In the genomic region with DNA sequence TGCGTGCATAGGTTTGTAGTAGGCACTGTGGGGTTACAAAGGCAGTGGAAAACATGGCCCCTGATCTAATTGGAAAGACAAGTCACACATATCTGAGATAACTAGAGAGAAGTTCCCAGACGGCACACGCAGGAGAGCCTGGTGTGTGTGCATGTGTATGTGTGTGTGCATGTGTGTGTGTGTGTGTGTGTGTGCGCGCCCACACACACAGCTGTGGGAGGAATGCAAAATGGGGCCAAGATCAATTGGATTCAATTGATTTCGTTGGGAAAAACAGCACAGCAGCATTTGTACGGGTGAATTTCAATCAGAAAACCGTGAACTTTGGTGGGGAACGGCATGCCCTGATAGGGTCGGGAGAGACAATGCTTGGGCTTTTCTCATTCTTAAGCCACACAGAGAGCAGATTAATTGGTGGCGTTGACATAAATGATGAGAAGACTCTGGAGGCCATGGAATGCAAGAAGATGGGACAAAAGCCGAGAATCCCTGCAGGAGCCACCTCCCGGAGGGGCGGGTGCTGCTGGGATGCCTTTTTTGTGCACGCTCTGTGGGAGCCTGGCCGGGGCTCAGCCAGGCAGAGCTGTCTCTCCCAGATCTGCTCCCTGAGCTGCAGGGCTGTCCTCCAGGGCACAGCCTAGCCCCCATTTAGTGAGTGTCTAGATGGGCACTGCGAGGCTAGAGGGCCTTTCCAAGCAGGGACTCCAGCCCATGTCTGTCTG, we compare ENCODE assay signal across 21 cellular contexts.
"Had no signal": no experiment of that assay in that cellular context is flagged by ENCODE, and none has a peak within 500 bp of the region (broad histone marks: within the 10 kb centered on the region; RNA-seq: fewer than 3 reads in every experiment).

No MANE protein-coding gene starts in this region.

- H3K4me1 ChIP-seq: esophagus squamous epithelium, gastroesophageal sphincter, left ventricle myocardium inferior, parathyroid adenoma, psoas muscle, sigmoid colon, stomach, transverse colon had no signal

- ATAC-seq: gastroesophageal sphincter; natural killer cell treated with Interleukin-12 subunit alpha and Interleukin-12 subunit beta and Interleukin-15 and Interleukin-18, amount 100 ng/mL, for 72 hours; psoas muscle had no signal

- H3K9ac ChIP-seq: parathyroid adenoma had no signal

- H3K27ac ChIP-seq: esophagus squamous epithelium, gastroesophageal sphincter, left ventricle myocardium inferior, parathyroid adenoma, psoas muscle, sigmoid colon, skin epidermis, stomach, thoracic aorta, transverse colon had no signal

- H3K27me3 ChIP-seq: transverse colon had no signal

- DNase-seq: effector memory CD4-positive, alpha-beta T cell; esophagus squamous epithelium; foreskin fibroblast; immature natural killer cell; left ventricle myocardium inferior; mesenchymal stem cell; midbrain; psoas muscle; sigmoid colon; stimulated activated CD4-positive, alpha-beta T cell treated with anti-CD3 and anti-CD28 coated beads, Interleukin-2, amount 100 ng/mL, for 24 hours; stimulated activated CD4-positive, alpha-beta T cell treated with anti-CD3 and anti-CD28 coated beads, Interleukin-4, amount 100 ng/mL, for 4 hours; stimulated activated naive CD4-positive, alpha-beta T cell; stomach; substantia nigra; transverse colon had no signal

- H2AFZ ChIP-seq: parathyroid adenoma had no signal

- H3K79me2 ChIP-seq: parathyroid adenoma had no signal

- H3K9me3 ChIP-seq: esophagus squamous epithelium, gastroesophageal sphincter, left ventricle myocardium inferior, psoas muscle, sigmoid colon, stomach, thoracic aorta, transverse colon had no signal

- H3K4me3 ChIP-seq: esophagus squamous epithelium, gastroesophageal sphincter, left ventricle myocardium inferior, lung, psoas muscle, sigmoid colon, skin epidermis, stomach, thoracic aorta, transverse colon had no signal

- H3K36me3 ChIP-seq: esophagus squamous epithelium, gastroesophageal sphincter, left ventricle myocardium inferior, sigmoid colon, stomach, thoracic aorta, transverse colon had no signal
